Comparison of ENCODE assay signal across 18 cellular contexts in the genomic region with DNA sequence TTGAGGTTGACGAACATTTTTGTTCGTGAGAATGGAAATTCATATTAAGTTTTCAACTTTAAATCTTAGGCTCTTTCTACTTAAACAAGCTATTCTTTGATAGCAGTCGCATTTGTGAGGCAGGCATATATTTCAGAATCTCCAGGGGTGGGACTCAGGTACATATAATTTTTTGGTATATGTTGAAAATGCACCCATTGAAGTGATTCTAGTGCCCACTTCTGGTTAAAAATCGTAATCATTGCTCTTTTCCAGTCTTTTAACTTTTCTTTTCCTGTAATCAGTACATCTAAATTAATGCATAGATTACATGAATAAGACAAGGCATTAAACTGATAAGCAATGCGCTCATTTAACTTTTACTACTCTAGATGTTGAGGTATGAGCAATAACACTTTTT.
A peak's percentile ranks its signal among the peaks of the same experiment; 100 is the strongest.
DNase-seq lines count a peak whose midpoint lies in the region; ATAC-seq and TF ChIP-seq lines count a peak whose summit lies in the region.
"Had no signal": no experiment of that assay in that cellular context is flagged by ENCODE, and none has a peak within 500 bp of the region (broad histone marks: within the 10 kb centered on the region; RNA-seq: fewer than 3 reads in every experiment).

No MANE protein-coding gene starts in this region.

- no peak overlapping the region for H3K9ac ChIP-seq in SK-N-SH
- H3K9ac ChIP-seq: GM23248 had no signal

- intact Hi-C loops in Panc1 (cut with micrococcal nuclease; ENCODE audit: unreplicated experiment): no loop called here

- peaks cover 27% of the 10 kb centered on the region for H3F3A ChIP-seq in SK-N-SH (replicated peaks; ENCODE audit: insufficient read depth)

- H3K9me3 Mint-ChIP-seq in immature natural killer cell: no peaks in the 10 kb centered on the region
- H3K9me3 Mint-ChIP-seq: activated naive CD4-positive, alpha-beta T cell treated with anti-CD3 and anti-CD28 coated beads for 36 hours; IgD-negative memory B cell; stimulated activated naive B cell treated with anti-CD40 and anti-IgM and Interleukin-4, amounts not matched to agents 10 μg/mL and 1 μg/mL and 100 μg/mL, for 72 hours had no signal

- peak; percentile 35 for TF ChIP-seq CTCF in SK-N-SH (IDR thresholded peaks at IDR 0.05)
- peak; percentile 39 for TF ChIP-seq CTCF in GM13977 (IDR thresholded peaks at IDR 0.05; ENCODE audit: extremely low read depth, insufficient read depth, missing control alignments)
- TF ChIP-seq CTCF in Panc1 (IDR thresholded peaks at IDR 0.05): peak; percentile 34; the same call in 1 of the 2 replicates

- H3K27ac ChIP-seq in SK-N-SH (ENCODE audit: low read depth in 2 of 2, low read length in 1 of 2): peak overlapping the region in 1 of 2 experiments; percentile 39; a peak in 1 of 4 replicates
- H3K27ac ChIP-seq in Panc1 (ENCODE audit: low read length): peak overlapping the region; percentile 37; the same call in 1 of the 2 replicates
- H3K27ac ChIP-seq: GM23248 had no signal

- no peak overlapping the region for H2AFZ ChIP-seq in SK-N-SH (ENCODE audit: low read depth)
- H2AFZ ChIP-seq: GM23248 had no signal

- no peak overlapping the region for H3K4me3 Mint-ChIP-seq in immature natural killer cell
- H3K4me3 Mint-ChIP-seq: activated naive CD4-positive, alpha-beta T cell treated with anti-CD3 and anti-CD28 coated beads for 36 hours; IgD-negative memory B cell; neural crest cell; stimulated activated naive B cell treated with anti-CD40 and anti-IgM and Interleukin-4, amounts not matched to agents 10 μg/mL and 1 μg/mL and 100 μg/mL, for 72 hours had no signal

- peak; percentile 35; the same call in 1 of the 2 replicates for TF ChIP-seq RAD21 in SK-N-SH (IDR thresholded peaks at IDR 0.05; ENCODE audit: low read length)

- peaks cover 5 to 8% (median 6%) of the 10 kb centered on the region in 3 donors for H3K27me3 Mint-ChIP-seq in immature natural killer cell (ENCODE audit: low read depth in 3 of 3)
- H3K27me3 Mint-ChIP-seq: IgD-negative memory B cell; stimulated activated naive B cell treated with anti-CD40 and anti-IgM and Interleukin-4, amounts not matched to agents 10 μg/mL and 1 μg/mL and 100 μg/mL, for 72 hours had no signal

- no TSS peak for BruUV-seq in Panc1 (replicated peaks; lab: Mats Ljungman, UMichigan)

- H3K27me3 ChIP-seq in SK-N-SH (ENCODE audit: insufficient read depth) (no peaks in the 10 kb centered on the region), Panc1 (ENCODE audit: control insufficient read depth, insufficient read depth, low read length) (no peaks in the 10 kb centered on the region)
- H3K27me3 ChIP-seq: breast epithelium, gastroesophageal sphincter had no signal

- H3K36me3 Mint-ChIP-seq in immature natural killer cell: peaks cover 3 to 4% (median 4%) of the 10 kb centered on the region in 3 donors

- POLR2A ChIA-PET in SK-N-SH (lab: Yijun Ruan, JAX): no interaction called here
- POLR2A ChIA-PET in Panc1 (lab: Charles Lee): no interaction called here

- no peak overlapping the region for H3K4me2 ChIP-seq in SK-N-SH

- 93% methylated on average over 5 of the region's 5 CpGs for WGBS in SK-N-SH (ENCODE audit: low lambda C conversion rate)

- H4K20me1 ChIP-seq in SK-N-SH (ENCODE audit: insufficient read depth): no peaks in the 10 kb centered on the region

- no peaks in the 10 kb centered on the region for H3K9me3 ChIP-seq in SK-N-SH
- H3K9me3 ChIP-seq in Panc1 (ENCODE audit: control insufficient read depth, insufficient read depth, low read depth, low read length): no peaks in the 10 kb centered on the region
- H3K9me3 ChIP-seq: breast epithelium, gastroesophageal sphincter had no signal

- H3K79me2 ChIP-seq in SK-N-SH (ENCODE audit: insufficient read depth): peaks cover 46% of the 10 kb centered on the region

- ATAC-seq in SK-N-SH treated with all-trans-retinoic acid at 6 μM for 48 hours (no peak), Panc1 (no peak), HG03439 (IDR thresholded peaks at IDR 0.05; ENCODE audit: unreplicated experiment) (no peak)
- ATAC-seq: stimulated activated naive B cell treated with anti-CD40 and anti-IgM and Interleukin-4, amounts not matched to agents 10 μg/mL and 1 μg/mL and 100 μg/mL, for 72 hours had no signal

- H3K9me2 ChIP-seq in SK-N-SH: no peaks in the 10 kb centered on the region

- H3K27ac Mint-ChIP-seq in immature natural killer cell: peak overlapping the region in 4 of 6 donors; percentile 3 to 55 (median 44)
- H3K27ac Mint-ChIP-seq: activated naive CD4-positive, alpha-beta T cell treated with anti-CD3 and anti-CD28 coated beads for 36 hours; IgD-negative memory B cell had no signal

- H3K4me1 Mint-ChIP-seq in immature natural killer cell: peaks cover 38 to 57% of the 10 kb centered on the region in 2 donors

- CTCF ChIA-PET in SK-N-SH (lab: Yijun Ruan, JAX): interaction anchor here (0.6 to 3.0 kb wide), 9 partner anchors 8 to 599 kb away, joined by 3 to 15 read pairs (median 3); a partner anchor contains a TSS
- CTCF ChIA-PET in Panc1 (lab: Charles Lee): interaction anchor here (0.6 kb wide), 1 partner anchor 22 kb away, joined by 4 read pairs; no protein-coding TSS in a partner anchor

- in situ Hi-C loops in GM13977 (cut with MboI; ENCODE audit: low pct_unique_long_range_greater_than_20kb, low sequenced_read_pairs, unreplicated experiment): no loop called here
- in situ Hi-C loops in Panc1 (cut with HindIII; ENCODE audit: low pct_unique_long_range_greater_than_20kb, low sequenced_read_pairs): no loop called here

- DNase-seq in SK-N-SH: no peak
- no peak for DNase-seq in GM13977 (ENCODE audit: low spot score)
- no peak for DNase-seq in Panc1 (ENCODE audit: low read depth, low spot score)
- peak in 2 of 3 donors; percentile 8 to 32 for DNase-seq in immature natural killer cell
- DNase-seq in COLO668 (lab: John Stamatoyannopoulos, UW; ENCODE audit: unreplicated experiment): no peak
- DNase-seq in activated effector memory CD4-positive, alpha-beta T cell treated with Interleukin-2 at 50 U/mL for 16 hours: no peak
- DNase-seq: 8988T; activated naive CD4-positive, alpha-beta T cell treated with anti-CD3 and anti-CD28 coated beads for 36 hours; GM23248; NCI-H526 treated with DMSO at 0.1 percent for 48 hours; Right ventricle myocardium superior; stimulated activated naive B cell treated with anti-CD40 and anti-IgM and Interleukin-4, amounts not matched to agents 10 μg/mL and 1 μg/mL and 100 μg/mL, for 72 hours had no signal

- H3K4me3 ChIP-seq in SK-N-SH (ENCODE audit: low read depth in 2 of 2, low read length in 1 of 2) (no peak overlapping the region), Panc1 (ENCODE audit: low read depth in 2 of 2, low read length in 2 of 2) (no peak overlapping the region)
- H3K4me3 ChIP-seq: breast epithelium, gastroesophageal sphincter, GM23248 had no signal

- H3K4me1 ChIP-seq in SK-N-SH (ENCODE audit: control insufficient read depth in 1 of 2, insufficient read depth in 2 of 2, low read depth in 1 of 2, low read length in 1 of 2): peaks cover 9 to 32% of the 10 kb centered on the region in 2 experiments; a peak in 2 of 4 replicates
- H3K4me1 ChIP-seq in Panc1 (ENCODE audit: control insufficient read depth, insufficient read depth, low read length): peaks cover 42% of the 10 kb centered on the region

- no peak for TF ChIP-seq EP300 in SK-N-SH (IDR thresholded peaks at IDR 0.05; ENCODE audit: borderline replicate concordance in 1 of 2, low read depth in 1 of 2, low read length in 1 of 2)

- H3K36me3 ChIP-seq in SK-N-SH (replicated peaks in 1 of 2; ENCODE audit: control insufficient read depth in 1 of 2, insufficient read depth in 2 of 2, low read length in 1 of 2) (peaks cover 0 to 3% of the 10 kb centered on the region in 2 experiments), Panc1 (ENCODE audit: control insufficient read depth, insufficient read depth, low read length) (no peaks in the 10 kb centered on the region)
- H3K36me3 ChIP-seq: breast epithelium, gastroesophageal sphincter had no signal

TF ChIP-seq in SK-N-SH, 30 proteins besides CTCF, POLR2A, EP300 and RAD21 (continues in another document):
- TF ChIP-seq, protein P1, sequence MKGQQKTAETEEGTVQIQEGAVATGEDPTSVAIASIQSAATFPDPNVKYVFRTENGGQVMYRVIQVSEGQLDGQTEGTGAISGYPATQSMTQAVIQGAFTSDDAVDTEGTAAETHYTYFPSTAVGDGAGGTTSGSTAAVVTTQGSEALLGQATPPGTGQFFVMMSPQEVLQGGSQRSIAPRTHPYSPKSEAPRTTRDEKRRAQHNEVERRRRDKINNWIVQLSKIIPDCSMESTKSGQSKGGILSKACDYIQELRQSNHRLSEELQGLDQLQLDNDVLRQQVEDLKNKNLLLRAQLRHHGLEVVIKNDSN (IDR thresholded peaks at IDR 0.05; ENCODE audit: borderline replicate concordance, low read depth): no peak
- TF ChIP-seq SIN3A (IDR thresholded peaks at IDR 0.05; ENCODE audit: borderline replicate concordance, low read depth, low read length) (no peak), MXI1 (IDR thresholded peaks at IDR 0.05; ENCODE audit: low read depth, low read length) (no peak), YY1 (IDR thresholded peaks at IDR 0.05; ENCODE audit: low read depth) (no peak), TEAD4 (IDR thresholded peaks at IDR 0.05; ENCODE audit: borderline replicate concordance, insufficient read depth) (no peak)

TF ChIP-seq in SK-N-SH treated with all-trans-retinoic acid at 6 μM for 48 hours, 23 proteins besides CTCF, POLR2A, EP300 and RAD21 (continues in another document):
- TF ChIP-seq, protein P2, sequence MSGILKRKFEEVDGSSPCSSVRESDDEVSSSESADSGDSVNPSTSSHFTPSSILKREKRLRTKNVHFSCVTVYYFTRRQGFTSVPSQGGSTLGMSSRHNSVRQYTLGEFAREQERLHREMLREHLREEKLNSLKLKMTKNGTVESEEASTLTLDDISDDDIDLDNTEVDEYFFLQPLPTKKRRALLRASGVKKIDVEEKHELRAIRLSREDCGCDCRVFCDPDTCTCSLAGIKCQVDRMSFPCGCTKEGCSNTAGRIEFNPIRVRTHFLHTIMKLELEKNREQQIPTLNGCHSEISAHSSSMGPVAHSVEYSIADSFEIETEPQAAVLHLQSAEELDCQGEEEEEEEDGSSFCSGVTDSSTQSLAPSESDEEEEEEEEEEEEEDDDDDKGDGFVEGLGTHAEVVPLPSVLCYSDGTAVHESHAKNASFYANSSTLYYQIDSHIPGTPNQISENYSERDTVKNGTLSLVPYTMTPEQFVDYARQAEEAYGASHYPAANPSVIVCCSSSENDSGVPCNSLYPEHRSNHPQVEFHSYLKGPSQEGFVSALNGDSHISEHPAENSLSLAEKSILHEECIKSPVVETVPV (CRISPR knock-in tag; IDR thresholded peaks at IDR 0.05): no peak
- no peak for TF ChIP-seq ZNF70 (CRISPR knock-in tag; IDR thresholded peaks at IDR 0.05)
- TF ChIP-seq, protein P3, sequence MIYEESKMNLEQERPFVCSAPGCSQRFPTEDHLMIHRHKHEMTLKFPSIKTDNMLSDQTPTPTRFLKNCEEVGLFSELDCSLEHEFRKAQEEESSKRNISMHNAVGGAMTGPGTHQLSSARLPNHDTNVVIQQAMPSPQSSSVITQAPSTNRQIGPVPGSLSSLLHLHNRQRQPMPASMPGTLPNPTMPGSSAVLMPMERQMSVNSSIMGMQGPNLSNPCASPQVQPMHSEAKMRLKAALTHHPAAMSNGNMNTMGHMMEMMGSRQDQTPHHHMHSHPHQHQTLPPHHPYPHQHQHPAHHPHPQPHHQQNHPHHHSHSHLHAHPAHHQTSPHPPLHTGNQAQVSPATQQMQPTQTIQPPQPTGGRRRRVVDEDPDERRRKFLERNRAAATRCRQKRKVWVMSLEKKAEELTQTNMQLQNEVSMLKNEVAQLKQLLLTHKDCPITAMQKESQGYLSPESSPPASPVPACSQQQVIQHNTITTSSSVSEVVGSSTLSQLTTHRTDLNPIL (CRISPR knock-in tag; IDR thresholded peaks at IDR 0.05; ENCODE audit: low read depth): no peak

Comparison
In these comparisons a context has a peak if more than half of its experiments do, and no peak if none do; other contexts are left out.
1. DNase-seq: peak in immature natural killer cell (2 of 3); none in SK-N-SH (single experiment), GM13977 (single experiment), Panc1 (single experiment), COLO668 (single experiment) and activated effector memory CD4-positive, alpha-beta T cell treated with Interleukin-2 at 50 U/mL for 16 hours (single experiment).
2. Peak in every context shown above with its lines, with median percentiles within 50 percentile points of each other: CTCF ChIP-seq.